1 cellular context compared by ENCODE assay signal in genomic region chr9:27367175-27367798, GRCh38.
TF ChIP-seq lines count a peak whose summit lies in the region.

No MANE protein-coding gene starts in this region.

TF ChIP-seq in GM23338, 12 proteins besides CTCF, POLR2A, EP300 and RAD21 (continued from another document):
- TF ChIP-seq ZNF462 (CRISPR knock-in tag; IDR thresholded peaks at IDR 0.05) (no peak), STAT1 (IDR thresholded peaks at IDR 0.05; ENCODE audit: unreplicated experiment) (no peak), CREB1 (CRISPR knock-in tag; IDR thresholded peaks at IDR 0.05; ENCODE audit: low read depth) (no peak)
